ENCODE assay signal across 2 cellular contexts in the genomic region with DNA sequence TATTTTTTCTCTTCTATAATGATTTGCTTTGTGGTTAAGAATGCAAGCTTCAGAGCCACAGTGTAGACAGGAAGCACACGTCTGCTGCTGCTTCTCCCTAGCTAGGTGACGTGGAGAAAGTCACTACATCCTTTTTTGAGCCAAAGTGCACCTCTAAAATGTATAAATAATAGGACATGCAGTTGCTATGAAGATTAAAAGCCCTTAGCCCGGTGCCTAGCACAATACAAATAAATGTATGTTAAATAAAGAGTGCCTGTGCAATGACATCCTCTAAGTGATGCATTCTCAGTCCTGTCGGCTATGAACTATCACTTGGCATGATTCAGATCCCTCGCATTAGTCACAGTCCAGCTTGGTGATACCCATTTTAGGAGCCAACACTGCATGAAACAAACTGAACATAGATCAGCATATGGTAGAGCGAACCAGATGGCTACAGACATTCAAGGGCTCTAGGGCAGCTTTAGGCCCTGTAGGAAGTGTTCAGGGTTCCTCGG.
TF ChIP-seq lines count a peak whose summit lies in the region.

No MANE protein-coding gene starts in this region.

TF ChIP-seq in GM12891, 5 proteins besides CTCF, POLR2A, EP300 and RAD21:
- TF ChIP-seq SPI1 (IDR thresholded peaks at IDR 0.05; ENCODE audit: low read depth, low read length): no peak
- TF ChIP-seq POLR2AphosphoS5 (IDR thresholded peaks at IDR 0.05; ENCODE audit: low read depth, low read length): no peak
- TF ChIP-seq TAF1 (IDR thresholded peaks at IDR 0.05; ENCODE audit: low read depth, low read length): no peak
- TF ChIP-seq POU2F2 (IDR thresholded peaks at IDR 0.05; ENCODE audit: low read depth, low read length): no peak
- TF ChIP-seq PAX5 (IDR thresholded peaks at IDR 0.05; ENCODE audit: insufficient read depth, low read length, severe bottlenecking): no peak

TF ChIP-seq in HepG2, 621 proteins besides CTCF, POLR2A, EP300 and RAD21:
- TF ChIP-seq ETV6 (CRISPR knock-in tag; conservative IDR thresholded peaks at IDR 0.05): no peak
- no peak for TF ChIP-seq KAT8 (CRISPR knock-in tag; IDR thresholded peaks at IDR 0.05)
- no peak for TF ChIP-seq ZNF260 (CRISPR knock-in tag; IDR thresholded peaks at IDR 0.05; ENCODE audit: borderline replicate concordance, low read depth)
- TF ChIP-seq ZNF800 (CRISPR knock-in tag; IDR thresholded peaks at IDR 0.05): no peak
- TF ChIP-seq, protein P1, sequence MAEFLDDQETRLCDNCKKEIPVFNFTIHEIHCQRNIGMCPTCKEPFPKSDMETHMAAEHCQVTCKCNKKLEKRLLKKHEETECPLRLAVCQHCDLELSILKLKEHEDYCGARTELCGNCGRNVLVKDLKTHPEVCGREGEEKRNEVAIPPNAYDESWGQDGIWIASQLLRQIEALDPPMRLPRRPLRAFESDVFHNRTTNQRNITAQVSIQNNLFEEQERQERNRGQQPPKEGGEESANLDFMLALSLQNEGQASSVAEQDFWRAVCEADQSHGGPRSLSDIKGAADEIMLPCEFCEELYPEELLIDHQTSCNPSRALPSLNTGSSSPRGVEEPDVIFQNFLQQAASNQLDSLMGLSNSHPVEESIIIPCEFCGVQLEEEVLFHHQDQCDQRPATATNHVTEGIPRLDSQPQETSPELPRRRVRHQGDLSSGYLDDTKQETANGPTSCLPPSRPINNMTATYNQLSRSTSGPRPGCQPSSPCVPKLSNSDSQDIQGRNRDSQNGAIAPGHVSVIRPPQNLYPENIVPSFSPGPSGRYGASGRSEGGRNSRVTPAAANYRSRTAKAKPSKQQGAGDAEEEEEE (CRISPR knock-in tag; IDR thresholded peaks at IDR 0.05; ENCODE audit: borderline replicate concordance): no peak
- no peak for TF ChIP-seq NAIF1 (CRISPR knock-in tag; IDR thresholded peaks at IDR 0.05; ENCODE audit: borderline replicate concordance)
- TF ChIP-seq ZNF274 (CRISPR knock-in tag; IDR thresholded peaks at IDR 0.05): no peak
- no peak for TF ChIP-seq ZSCAN9 (CRISPR knock-in tag; IDR thresholded peaks at IDR 0.05; ENCODE audit: borderline replicate concordance)
- TF ChIP-seq ZNF230 (CRISPR knock-in tag; IDR thresholded peaks at IDR 0.05): no peak
- no peak for TF ChIP-seq DMTF1 (CRISPR knock-in tag; IDR thresholded peaks at IDR 0.05)
- TF ChIP-seq, protein P2, sequence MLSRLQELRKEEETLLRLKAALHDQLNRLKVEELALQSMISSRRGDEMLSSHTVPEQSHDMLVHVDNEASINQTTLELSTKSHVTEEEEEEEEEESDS (CRISPR knock-in tag; IDR thresholded peaks at IDR 0.05; ENCODE audit: borderline replicate concordance): no peak
- no peak for TF ChIP-seq ZBTB7A (CRISPR knock-in tag; IDR thresholded peaks at IDR 0.05)
- TF ChIP-seq AKAP8 (CRISPR knock-in tag; IDR thresholded peaks at IDR 0.05): no peak
- TF ChIP-seq DMAP1 (CRISPR knock-in tag; IDR thresholded peaks at IDR 0.05): no peak
- TF ChIP-seq CHCHD3 (CRISPR knock-in tag; IDR thresholded peaks at IDR 0.05): no peak
- TF ChIP-seq PBX3 (CRISPR knock-in tag; IDR thresholded peaks at IDR 0.05; ENCODE audit: borderline replicate concordance): no peak
- TF ChIP-seq PAX8 (CRISPR knock-in tag; IDR thresholded peaks at IDR 0.05; ENCODE audit: borderline replicate concordance): no peak
